Comparison of ENCODE assay signal across 1 cellular context in genomic region chr6:155201461-155202226, GRCh38.
TF ChIP-seq lines count a peak whose summit lies in the region.

No MANE protein-coding gene starts in this region.

TF ChIP-seq in GM23338, 12 proteins besides CTCF, POLR2A, EP300 and RAD21 (continued from another document):
- TF ChIP-seq ZNF462 (CRISPR knock-in tag; IDR thresholded peaks at IDR 0.05) (no peak), NANOG (IDR thresholded peaks at IDR 0.05; ENCODE audit: borderline replicate concordance) (no peak), POLR2AphosphoS5 (IDR thresholded peaks at IDR 0.05; ENCODE audit: low read depth) (no peak), STAT1 (IDR thresholded peaks at IDR 0.05; ENCODE audit: unreplicated experiment) (no peak), JUNB (IDR thresholded peaks at IDR 0.05; ENCODE audit: unreplicated experiment) (no peak), ZNF114 (CRISPR knock-in tag; IDR thresholded peaks at IDR 0.05) (no peak), ZNF331 (CRISPR knock-in tag; IDR thresholded peaks at IDR 0.05; ENCODE audit: low read depth) (no peak)
